Comparison of ENCODE assay signal across 8 cellular contexts in genomic region chr15:90001683-90002427, GRCh38. TPM values are rescaled to one million over a fixed set of nuclear protein-coding genes. Genes with fewer than 3 reads are reported as not detected.
DNase-seq lines count a peak whose midpoint lies in the region; ATAC-seq and TF ChIP-seq lines count a peak whose summit lies in the region.

No MANE protein-coding gene starts in this region.

- DNase-seq in NCI-H345 (lab: John Stamatoyannopoulos, UW) (peak; percentile 38), NCI-H345 treated with DMSO at 0.1 percent for 48 hours (lab: John Stamatoyannopoulos, UW; ENCODE audit: unreplicated experiment) (no peak), HPDE6-E6E7 (ENCODE audit: extremely low spot score) (peak; percentile 36), T-cell (peak; percentile 24 to 61 (median 49)), anterior cingulate cortex (lab: John Stamatoyannopoulos, UW) (peak in 33 of 58 donors; percentile 19 to 71 (median 47)), right atrium auricular region (ENCODE audit: low spot score) (no peak), retinal pigment epithelial cell (ENCODE audit: low read depth) (no peak), SHP77 treated with DMSO at 0.1 percent for 48 hours (lab: John Stamatoyannopoulos, UW) (no peak)

- H3K4me3 Mint-ChIP-seq in T-cell = peak overlapping the region; percentile 82 to 92 (median 88)

- no peaks in the 10 kb centered on the region for H3K9me3 Mint-ChIP-seq in T-cell

- H3K27ac ChIP-seq in right atrium auricular region = peak overlapping the region; percentile 81 to 88

- H3K4me3 ChIP-seq in right atrium auricular region (peak overlapping the region; percentile 82 to 92), retinal pigment epithelial cell (ENCODE audit: low read length) (peak overlapping the region; percentile 55)

- POLR2A ChIA-PET in T-cell (lab: Charles Lee) = interaction anchor here in 1 of 2 donors (0.7 to 1.0 kb wide), 2 partner anchors 101 to 631 kb away, joined by 3 read pairs; no protein-coding TSS in a partner anchor

- no peaks in the 10 kb centered on the region for H3K9me3 ChIP-seq in right atrium auricular region

- H3K4me1 ChIP-seq in right atrium auricular region = peaks cover 0 to 53% of the 10 kb centered on the region in 2 donors

- peak overlapping the region; percentile 52 to 79 for H3K27ac Mint-ChIP-seq in T-cell

- H3K27me3 ChIP-seq in right atrium auricular region = no peaks in the 10 kb centered on the region

- H3K36me3 ChIP-seq in right atrium auricular region = no peaks in the 10 kb centered on the region

- peaks cover 51 to 54% (median 53%) of the 10 kb centered on the region in 3 donors for H3K4me1 Mint-ChIP-seq in T-cell

- peak; percentile 54 to 68 (median 58) for ATAC-seq in T-cell (replicated peaks in 1 of 4)

- CTCF ChIA-PET in T-cell (lab: Charles Lee) = interaction anchor here in 1 of 2 donors (0.6 to 0.9 kb wide), 4 partner anchors 12 to 71 kb away, joined by 3 read pairs; no protein-coding TSS in a partner anchor

- no peaks in the 10 kb centered on the region for H3K36me3 Mint-ChIP-seq in T-cell

- no peak for TF ChIP-seq CTCF in right atrium auricular region (IDR thresholded peaks at IDR 0.05)
- no peak for TF ChIP-seq CTCF in retinal pigment epithelial cell (conservative IDR thresholded peaks at IDR 0.05; ENCODE audit: low read depth, low read length)

- H3K27me3 Mint-ChIP-seq in T-cell = no peaks in the 10 kb centered on the region

RNA-seq across cellular contexts. Expression of gene ZNF710, which starts 0.7 kb away (rescaled TPM):
- 10 to 100 TPM; 11.8 to 21.2 (median 17.7) TPM for total RNA-seq in T-cell
- 1 to 10 TPM; 3.4 to 5.2 TPM for total RNA-seq in right atrium auricular region

Comparison
In these comparisons a context has a peak if more than half of its experiments do, and no peak if none do; other contexts are left out.
1. DNase-seq: peak in NCI-H345 (single experiment), HPDE6-E6E7 (single experiment), T-cell (34 of 34) and anterior cingulate cortex (33 of 58); none in NCI-H345 treated with DMSO at 0.1 percent for 48 hours (single experiment), right atrium auricular region (single experiment), retinal pigment epithelial cell (single experiment) and SHP77 treated with DMSO at 0.1 percent for 48 hours (single experiment).